Comparison of ENCODE assay signal across 8 cellular contexts in the genomic region with DNA sequence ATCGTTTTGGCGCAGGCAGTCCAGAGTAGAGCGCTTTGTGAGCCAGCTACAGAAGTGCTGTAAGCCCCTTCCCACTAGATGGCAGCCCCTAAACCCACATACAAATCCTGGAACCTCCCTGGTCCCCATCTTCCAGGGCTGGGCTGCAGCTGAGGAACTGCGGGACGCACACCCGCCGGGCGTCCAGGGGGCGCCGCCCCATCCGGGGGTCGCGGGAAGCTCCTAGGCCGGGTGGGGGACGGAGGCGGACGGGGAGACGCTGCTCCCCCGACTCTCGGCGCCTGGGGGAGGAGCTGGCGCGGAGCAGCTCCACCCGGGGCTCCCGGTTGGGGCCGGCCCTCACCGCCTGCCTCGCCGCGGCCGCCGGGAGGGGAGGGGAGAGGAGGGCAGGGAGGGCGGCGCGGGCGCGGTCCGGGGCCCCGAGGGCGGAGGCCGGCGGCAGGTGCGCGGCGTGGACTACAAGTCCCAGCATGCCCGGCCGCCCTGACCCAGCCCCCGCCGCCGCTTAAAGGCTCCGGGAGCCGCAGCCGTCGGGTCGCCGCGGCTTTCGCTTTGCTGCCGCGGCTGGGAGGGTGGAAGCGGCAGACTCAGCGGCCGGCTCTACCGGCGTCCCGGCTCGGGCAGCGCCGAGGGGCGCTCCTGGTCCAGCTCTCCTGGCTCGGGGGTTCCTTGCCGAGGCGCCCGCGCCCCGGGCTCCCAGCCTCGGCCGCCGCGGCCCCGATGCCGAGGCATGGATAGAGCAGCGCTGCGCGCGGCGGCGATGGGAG. TPM values are rescaled to one million over a fixed set of nuclear protein-coding genes. Genes with fewer than 3 reads are reported as not detected.
DNase-seq lines count a peak whose midpoint lies in the region; ATAC-seq and TF ChIP-seq lines count a peak whose summit lies in the region.

KSR1 (plus strand) TSS at position 535 of the 767 bp plus-strand sequence; CDS start at position 731, 196 bp downstream.

- CTCF ChIA-PET in AG04449 (lab: Yijun Ruan, JAX), result interaction anchor here (0.7 to 8.8 kb wide), 15 partner anchors 9 to 219 kb away, joined by 3 to 146 read pairs (median 5); no protein-coding TSS in a partner anchor

- peak within 1 kb of the TSS; percentile 36 to 47 (median 40) for H3K27ac ChIP-seq in right lobe of liver

- DNase-seq in AG04449 (ENCODE audit: low read depth, low spot score) (no peak), NCI-H524 treated with DMSO at 0.1 percent for 48 hours (lab: John Stamatoyannopoulos, UW) (peak; percentile 55), dermis blood vessel endothelial cell (peak; percentile 81), right lobe of liver (peak; percentile 86 to 90 (median 88))
- DNase-seq in activated CD4-positive, alpha-beta T cell treated with anti-CD3 and anti-CD28 coated beads, Interleukin-2, amount 50 U/mL, for 24 hours (ENCODE audit: low read depth in 1 of 2, low spot score in 1 of 2), result peak; percentile 61 to 72
- DNase-seq in stimulated activated CD4-positive, alpha-beta T cell treated with anti-CD3 and anti-CD28 coated beads, Interleukin-4, amount 100 ng/mL, for 24 hours, result peak; percentile 82

- ATAC-seq in GM18867 (IDR thresholded peaks at IDR 0.05; ENCODE audit: unreplicated experiment) (peak; percentile 90), HG03108 (IDR thresholded peaks at IDR 0.05; ENCODE audit: unreplicated experiment) (peak; percentile 84), right lobe of liver (peak; percentile 86 to 93 (median 90))

- no CpG with 5 or more reads among the region's 88 CpGs for WGBS in right lobe of liver (ENCODE audit: insufficient coverage, low coverage, low lambda C conversion rate, missing lambda C conversion rate)

- H3K4me3 ChIP-seq in AG04449 (ENCODE audit: low read depth, low read length) (peak within 1 kb of the TSS; percentile 69), right lobe of liver (peak within 1 kb of the TSS; percentile 75 to 77 (median 75))

- TF ChIP-seq POLR2A in right lobe of liver (IDR thresholded peaks at IDR 0.05), result peak; percentile 86

- POLR2A ChIA-PET in AG04449 (lab: Yijun Ruan, JAX), result interaction anchor here (1.0 to 1.3 kb wide), 2 partner anchors 18 to 107 kb away, joined by 4 read pairs; no protein-coding TSS in a partner anchor

- H3K4me1 ChIP-seq in right lobe of liver, result peaks cover 0 to 22% (median 8%) of the 10 kb centered on the region in 4 donors

- TF ChIP-seq CTCF in AG04449 (IDR thresholded peaks at IDR 0.05; ENCODE audit: insufficient read depth, low read length, missing control alignments), result peak; percentile 47
- TF ChIP-seq CTCF in right lobe of liver (IDR thresholded peaks at IDR 0.05), result peak; percentile 11 to 33 (median 32)

- no peaks in the 10 kb centered on the region for H3K27me3 ChIP-seq in right lobe of liver

- H3K36me3 ChIP-seq in right lobe of liver, result no peaks in the 10 kb centered on the region

- intact Hi-C loops in right lobe of liver (cut with DNase I), result no loop called here

- no peaks in the 10 kb centered on the region for H3K9me3 ChIP-seq in right lobe of liver

RNA-seq across cellular contexts. Expression of gene KSR1, which starts in this region (rescaled TPM):
- total RNA-seq in dermis blood vessel endothelial cell (26.3 and 33.4 TPM in 2 replicates), right lobe of liver (10 to 100 TPM in 1 of 6 experiments, 1 to 10 TPM in 5; 5.9 to 12.9 (median 8.7) TPM)
